Comparison of ENCODE assay signal across 17 cellular contexts in genomic region chr16:82195917-82196494, GRCh38. TPM values are rescaled to one million over a fixed set of nuclear protein-coding genes. Genes with fewer than 3 reads are reported as not detected.
A peak's percentile ranks its signal among the peaks of the same experiment; 100 is the strongest.
DNase-seq lines count a peak whose midpoint lies in the region; ATAC-seq and TF ChIP-seq lines count a peak whose summit lies in the region.
"Had no signal": no experiment of that assay in that cellular context is flagged by ENCODE, and none has a peak within 500 bp of the region (broad histone marks: within the 10 kb centered on the region; RNA-seq: fewer than 3 reads in every experiment).

No MANE protein-coding gene starts in this region.

- intact Hi-C loops in CD14-positive monocyte (cut with micrococcal nuclease): no loop called here

- H3K4me3 Mint-ChIP-seq in CD14-positive monocyte: peak overlapping the region; percentile 20 to 74
- H3K4me3 Mint-ChIP-seq: activated B cell treated with CpG ODN at 0.5 μM for 24 hours; activated naive CD8-positive, alpha-beta T cell; type B pancreatic cell had no signal

- H3K4me1 ChIP-seq in muscle layer of duodenum (ENCODE audit: control insufficient read depth in 1 of 2, insufficient read depth in 2 of 2, low read length in 2 of 2): no peaks in the 10 kb centered on the region

- H3K9me3 Mint-ChIP-seq in CD14-positive monocyte: peaks cover 0 to 13% (median 5%) of the 10 kb centered on the region in 7 donors
- H3K9me3 Mint-ChIP-seq: type B pancreatic cell had no signal

- DNase-seq in CD14-positive monocyte (ENCODE audit: low spot score): no peak
- peak; percentile 31 to 66 for DNase-seq in NCI-H1930 (lab: John Stamatoyannopoulos, UW)
- peak; percentile 61 to 71 for DNase-seq in dermis microvascular lymphatic vessel endothelial cell (ENCODE audit: low read depth in 2 of 2)
- no peak for DNase-seq in NCI-H2107 treated with DMSO at 0.1 percent for 48 hours (lab: John Stamatoyannopoulos, UW; ENCODE audit: unreplicated experiment)
- no peak for DNase-seq in NCI-H446 treated with DMSO at 0.1 percent for 48 hours (lab: John Stamatoyannopoulos, UW)
- DNase-seq in EL: no peak
- DNase-seq: activated B cell treated with CpG ODN at 0.5 μM for 24 hours; activated CD8-positive, alpha-beta memory T cell treated with anti-CD3 and anti-CD28 coated beads, Interleukin-2, amount 50 U/mL, for 4 hours; DND-41; NCI-H2029; NK-92 treated with Interleukin-12 subunit alpha and Interleukin-12 subunit beta, amount 100 ng/mL, for 24 hours; posterior cingulate gyrus had no signal

- no peaks in the 10 kb centered on the region for H3K27me3 ChIP-seq in muscle layer of duodenum (ENCODE audit: low read depth, low read length)

- H3K27ac Mint-ChIP-seq in CD14-positive monocyte: peak overlapping the region; percentile 98 to 100 (median 99)
- H3K27ac Mint-ChIP-seq: activated B cell treated with CpG ODN at 0.5 μM for 24 hours; activated naive CD8-positive, alpha-beta T cell; type B pancreatic cell had no signal

- TF ChIP-seq CTCF in CD14-positive monocyte (IDR thresholded peaks at IDR 0.05): no peak

- peak overlapping the region; percentile 36 for H3K27ac ChIP-seq in muscle layer of duodenum (ENCODE audit: low read length)

- H3K27me3 Mint-ChIP-seq in CD14-positive monocyte (ENCODE audit: low read depth in 3 of 3): no peaks in the 10 kb centered on the region

- peaks cover 71% of the 10 kb centered on the region for H3K4me1 Mint-ChIP-seq in CD14-positive monocyte

- peaks cover 15 to 23% of the 10 kb centered on the region in 2 donors for H3K36me3 Mint-ChIP-seq in CD14-positive monocyte
- H3K36me3 Mint-ChIP-seq: activated naive CD8-positive, alpha-beta T cell; type B pancreatic cell had no signal

- H3K9me3 ChIP-seq in muscle layer of duodenum (ENCODE audit: control insufficient read depth in 1 of 2, low read length in 2 of 2): no peaks in the 10 kb centered on the region

- no peak for ATAC-seq in GM18907 (IDR thresholded peaks at IDR 0.05; ENCODE audit: unreplicated experiment)
- ATAC-seq: esophagus mucosa had no signal

- H3K4me3 ChIP-seq in muscle layer of duodenum (ENCODE audit: low read depth in 1 of 2, low read length in 2 of 2): no peak overlapping the region

- no peaks in the 10 kb centered on the region for H3K36me3 ChIP-seq in muscle layer of duodenum (ENCODE audit: control insufficient read depth in 1 of 2, insufficient read depth in 2 of 2, low read length in 2 of 2)

RNA-seq across cellular contexts. Expression of gene MPHOSPH6, which starts 26.0 kb away (rescaled TPM):
- polyA plus RNA-seq in CD14-positive monocyte: 10 to 100 TPM; 20.2 to 37.6 TPM
- total RNA-seq in dermis microvascular lymphatic vessel endothelial cell: 14.3 and 17.1 TPM in 2 replicates

Comparison
In these comparisons a context has a peak if more than half of its experiments do, and no peak if none do; other contexts are left out.
1. DNase-seq: peak in NCI-H1930 (2 of 2) and dermis microvascular lymphatic vessel endothelial cell (2 of 2); none in CD14-positive monocyte (single experiment), NCI-H2107 treated with DMSO at 0.1 percent for 48 hours (single experiment), NCI-H446 treated with DMSO at 0.1 percent for 48 hours (single experiment) and EL (single experiment).